In the genomic region with DNA sequence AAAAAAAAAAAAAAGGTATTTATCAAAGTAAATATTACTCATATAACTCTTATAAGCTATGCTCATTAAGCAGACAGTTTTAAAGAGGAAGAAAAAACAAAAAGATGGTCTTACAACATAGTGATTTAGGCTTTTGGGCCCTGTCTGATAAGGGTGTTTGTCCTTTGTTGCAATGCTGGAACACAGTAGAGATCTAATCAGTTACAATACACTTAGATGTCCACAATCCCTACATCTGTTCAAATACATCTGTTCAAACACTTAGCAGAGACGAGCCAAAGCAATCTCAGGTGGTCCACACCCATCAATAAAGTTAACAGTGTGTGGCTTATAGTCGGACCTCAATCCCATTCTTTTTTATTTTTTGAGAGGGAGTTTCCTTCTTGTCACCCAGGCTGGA, we compare ENCODE assay signal across 1 cellular context.
TF ChIP-seq lines count a peak whose summit lies in the region.

No MANE protein-coding gene starts in this region.

TF ChIP-seq in HepG2, 621 proteins besides CTCF, POLR2A, EP300 and RAD21 (continued from another document):
- peak; percentile 65; the same call in 1 of the 2 replicates for TF ChIP-seq FOXP4 (CRISPR knock-in tag; IDR thresholded peaks at IDR 0.05)
- TF ChIP-seq THAP11 (CRISPR knock-in tag; IDR thresholded peaks at IDR 0.05), result 0 out of 2 replicates have a peak, but pooled peaks have one; percentile 31
- 0 out of 2 replicates have a peak, but pooled peaks have one; percentile 22 for TF ChIP-seq ZNF12 (CRISPR knock-in tag; IDR thresholded peaks at IDR 0.05)
- peak; percentile 89 for TF ChIP-seq TCF7 (IDR thresholded peaks at IDR 0.05; ENCODE audit: low read depth)
- no peak for TF ChIP-seq ZFY (CRISPR knock-in tag; IDR thresholded peaks at IDR 0.05)
- TF ChIP-seq TBX2 (CRISPR knock-in tag; IDR thresholded peaks at IDR 0.05; ENCODE audit: borderline replicate concordance), result peak; percentile 72
- peak; percentile 53; the same call in 1 of the 2 replicates for TF ChIP-seq ZNF503 (CRISPR knock-in tag; IDR thresholded peaks at IDR 0.05)
- TF ChIP-seq IRF9 (CRISPR knock-in tag; IDR thresholded peaks at IDR 0.05; ENCODE audit: borderline replicate concordance), result no peak
- TF ChIP-seq FOXA3 (CRISPR knock-in tag; IDR thresholded peaks at IDR 0.05), result peak; percentile 58
- peak; percentile 51; the same call in 1 of the 2 replicates for TF ChIP-seq RCOR2 (CRISPR knock-in tag; IDR thresholded peaks at IDR 0.05)
- peak; percentile 64; the same call in 1 of the 2 replicates for TF ChIP-seq CREM (IDR thresholded peaks at IDR 0.05)
- no peak for TF ChIP-seq CREM (CRISPR knock-in tag; IDR thresholded peaks at IDR 0.05)
- TF ChIP-seq, protein P1, sequence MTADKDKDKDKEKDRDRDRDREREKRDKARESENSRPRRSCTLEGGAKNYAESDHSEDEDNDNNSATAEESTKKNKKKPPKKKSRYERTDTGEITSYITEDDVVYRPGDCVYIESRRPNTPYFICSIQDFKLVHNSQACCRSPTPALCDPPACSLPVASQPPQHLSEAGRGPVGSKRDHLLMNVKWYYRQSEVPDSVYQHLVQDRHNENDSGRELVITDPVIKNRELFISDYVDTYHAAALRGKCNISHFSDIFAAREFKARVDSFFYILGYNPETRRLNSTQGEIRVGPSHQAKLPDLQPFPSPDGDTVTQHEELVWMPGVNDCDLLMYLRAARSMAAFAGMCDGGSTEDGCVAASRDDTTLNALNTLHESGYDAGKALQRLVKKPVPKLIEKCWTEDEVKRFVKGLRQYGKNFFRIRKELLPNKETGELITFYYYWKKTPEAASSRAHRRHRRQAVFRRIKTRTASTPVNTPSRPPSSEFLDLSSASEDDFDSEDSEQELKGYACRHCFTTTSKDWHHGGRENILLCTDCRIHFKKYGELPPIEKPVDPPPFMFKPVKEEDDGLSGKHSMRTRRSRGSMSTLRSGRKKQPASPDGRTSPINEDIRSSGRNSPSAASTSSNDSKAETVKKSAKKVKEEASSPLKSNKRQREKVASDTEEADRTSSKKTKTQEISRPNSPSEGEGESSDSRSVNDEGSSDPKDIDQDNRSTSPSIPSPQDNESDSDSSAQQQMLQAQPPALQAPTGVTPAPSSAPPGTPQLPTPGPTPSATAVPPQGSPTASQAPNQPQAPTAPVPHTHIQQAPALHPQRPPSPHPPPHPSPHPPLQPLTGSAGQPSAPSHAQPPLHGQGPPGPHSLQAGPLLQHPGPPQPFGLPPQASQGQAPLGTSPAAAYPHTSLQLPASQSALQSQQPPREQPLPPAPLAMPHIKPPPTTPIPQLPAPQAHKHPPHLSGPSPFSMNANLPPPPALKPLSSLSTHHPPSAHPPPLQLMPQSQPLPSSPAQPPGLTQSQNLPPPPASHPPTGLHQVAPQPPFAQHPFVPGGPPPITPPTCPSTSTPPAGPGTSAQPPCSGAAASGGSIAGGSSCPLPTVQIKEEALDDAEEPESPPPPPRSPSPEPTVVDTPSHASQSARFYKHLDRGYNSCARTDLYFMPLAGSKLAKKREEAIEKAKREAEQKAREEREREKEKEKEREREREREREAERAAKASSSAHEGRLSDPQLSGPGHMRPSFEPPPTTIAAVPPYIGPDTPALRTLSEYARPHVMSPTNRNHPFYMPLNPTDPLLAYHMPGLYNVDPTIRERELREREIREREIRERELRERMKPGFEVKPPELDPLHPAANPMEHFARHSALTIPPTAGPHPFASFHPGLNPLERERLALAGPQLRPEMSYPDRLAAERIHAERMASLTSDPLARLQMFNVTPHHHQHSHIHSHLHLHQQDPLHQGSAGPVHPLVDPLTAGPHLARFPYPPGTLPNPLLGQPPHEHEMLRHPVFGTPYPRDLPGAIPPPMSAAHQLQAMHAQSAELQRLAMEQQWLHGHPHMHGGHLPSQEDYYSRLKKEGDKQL (CRISPR knock-in tag; IDR thresholded peaks at IDR 0.05; ENCODE audit: low read depth), result peak; percentile 97
- TF ChIP-seq TFAP4 (IDR thresholded peaks at IDR 0.05; ENCODE audit: borderline replicate concordance, low read depth), result peak; percentile 86
- TF ChIP-seq, protein P2, sequence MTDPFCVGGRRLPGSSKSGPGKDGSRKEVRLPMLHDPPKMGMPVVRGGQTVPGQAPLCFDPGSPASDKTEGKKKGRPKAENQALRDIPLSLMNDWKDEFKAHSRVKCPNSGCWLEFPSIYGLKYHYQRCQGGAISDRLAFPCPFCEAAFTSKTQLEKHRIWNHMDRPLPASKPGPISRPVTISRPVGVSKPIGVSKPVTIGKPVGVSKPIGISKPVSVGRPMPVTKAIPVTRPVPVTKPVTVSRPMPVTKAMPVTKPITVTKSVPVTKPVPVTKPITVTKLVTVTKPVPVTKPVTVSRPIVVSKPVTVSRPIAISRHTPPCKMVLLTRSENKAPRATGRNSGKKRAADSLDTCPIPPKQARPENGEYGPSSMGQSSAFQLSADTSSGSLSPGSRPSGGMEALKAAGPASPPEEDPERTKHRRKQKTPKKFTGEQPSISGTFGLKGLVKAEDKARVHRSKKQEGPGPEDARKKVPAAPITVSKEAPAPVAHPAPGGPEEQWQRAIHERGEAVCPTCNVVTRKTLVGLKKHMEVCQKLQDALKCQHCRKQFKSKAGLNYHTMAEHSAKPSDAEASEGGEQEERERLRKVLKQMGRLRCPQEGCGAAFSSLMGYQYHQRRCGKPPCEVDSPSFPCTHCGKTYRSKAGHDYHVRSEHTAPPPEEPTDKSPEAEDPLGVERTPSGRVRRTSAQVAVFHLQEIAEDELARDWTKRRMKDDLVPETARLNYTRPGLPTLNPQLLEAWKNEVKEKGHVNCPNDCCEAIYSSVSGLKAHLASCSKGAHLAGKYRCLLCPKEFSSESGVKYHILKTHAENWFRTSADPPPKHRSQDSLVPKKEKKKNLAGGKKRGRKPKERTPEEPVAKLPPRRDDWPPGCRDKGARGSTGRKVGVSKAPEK (CRISPR knock-in tag; IDR thresholded peaks at IDR 0.05; ENCODE audit: borderline replicate concordance), result no peak
- TF ChIP-seq, protein P3, sequence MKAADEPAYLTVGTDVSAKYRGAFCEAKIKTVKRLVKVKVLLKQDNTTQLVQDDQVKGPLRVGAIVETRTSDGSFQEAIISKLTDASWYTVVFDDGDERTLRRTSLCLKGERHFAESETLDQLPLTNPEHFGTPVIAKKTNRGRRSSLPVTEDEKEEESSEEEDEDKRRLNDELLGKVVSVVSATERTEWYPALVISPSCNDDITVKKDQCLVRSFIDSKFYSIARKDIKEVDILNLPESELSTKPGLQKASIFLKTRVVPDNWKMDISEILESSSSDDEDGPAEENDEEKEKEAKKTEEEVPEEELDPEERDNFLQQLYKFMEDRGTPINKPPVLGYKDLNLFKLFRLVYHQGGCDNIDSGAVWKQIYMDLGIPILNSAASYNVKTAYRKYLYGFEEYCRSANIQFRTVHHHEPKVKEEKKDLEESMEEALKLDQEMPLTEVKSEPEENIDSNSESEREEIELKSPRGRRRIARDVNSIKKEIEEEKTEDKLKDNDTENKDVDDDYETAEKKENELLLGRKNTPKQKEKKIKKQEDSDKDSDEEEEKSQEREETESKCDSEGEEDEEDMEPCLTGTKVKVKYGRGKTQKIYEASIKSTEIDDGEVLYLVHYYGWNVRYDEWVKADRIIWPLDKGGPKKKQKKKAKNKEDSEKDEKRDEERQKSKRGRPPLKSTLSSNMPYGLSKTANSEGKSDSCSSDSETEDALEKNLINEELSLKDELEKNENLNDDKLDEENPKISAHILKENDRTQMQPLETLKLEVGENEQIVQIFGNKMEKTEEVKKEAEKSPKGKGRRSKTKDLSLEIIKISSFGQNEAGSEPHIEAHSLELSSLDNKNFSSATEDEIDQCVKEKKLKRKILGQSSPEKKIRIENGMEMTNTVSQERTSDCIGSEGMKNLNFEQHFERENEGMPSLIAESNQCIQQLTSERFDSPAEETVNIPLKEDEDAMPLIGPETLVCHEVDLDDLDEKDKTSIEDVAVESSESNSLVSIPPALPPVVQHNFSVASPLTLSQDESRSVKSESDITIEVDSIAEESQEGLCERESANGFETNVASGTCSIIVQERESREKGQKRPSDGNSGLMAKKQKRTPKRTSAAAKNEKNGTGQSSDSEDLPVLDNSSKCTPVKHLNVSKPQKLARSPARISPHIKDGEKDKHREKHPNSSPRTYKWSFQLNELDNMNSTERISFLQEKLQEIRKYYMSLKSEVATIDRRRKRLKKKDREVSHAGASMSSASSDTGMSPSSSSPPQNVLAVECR (CRISPR knock-in tag; IDR thresholded peaks at IDR 0.05; ENCODE audit: borderline replicate concordance), result no peak
- TF ChIP-seq GATAD2A (CRISPR knock-in tag; IDR thresholded peaks at IDR 0.05), result peak; percentile 39
- TF ChIP-seq GATA4 (IDR thresholded peaks at IDR 0.05; ENCODE audit: borderline replicate concordance, low read depth), result peak; percentile 77
- TF ChIP-seq SIX1 (CRISPR knock-in tag; IDR thresholded peaks at IDR 0.05; ENCODE audit: borderline replicate concordance), result peak; percentile 25; the same call in 1 of the 2 replicates
- peak; percentile 15; the same call in 1 of the 2 replicates for TF ChIP-seq RARA (CRISPR knock-in tag; IDR thresholded peaks at IDR 0.05)
- TF ChIP-seq RNF2 (conservative IDR thresholded peaks at IDR 0.05; ENCODE audit: low read depth), result no peak
- peak; percentile 50 for TF ChIP-seq HNF4A (CRISPR knock-in tag; IDR thresholded peaks at IDR 0.05)
- peak; percentile 38; the same call in 1 of the 2 replicates for TF ChIP-seq ZGPAT (CRISPR knock-in tag; IDR thresholded peaks at IDR 0.05)
- 0 out of 2 replicates have a peak, but pooled peaks have one; percentile 40 for TF ChIP-seq SIX4 (CRISPR knock-in tag; IDR thresholded peaks at IDR 0.05)
- TF ChIP-seq ARNTL (CRISPR knock-in tag; IDR thresholded peaks at IDR 0.05), result no peak
